8 cellular contexts compared by ENCODE assay signal in the genomic region with DNA sequence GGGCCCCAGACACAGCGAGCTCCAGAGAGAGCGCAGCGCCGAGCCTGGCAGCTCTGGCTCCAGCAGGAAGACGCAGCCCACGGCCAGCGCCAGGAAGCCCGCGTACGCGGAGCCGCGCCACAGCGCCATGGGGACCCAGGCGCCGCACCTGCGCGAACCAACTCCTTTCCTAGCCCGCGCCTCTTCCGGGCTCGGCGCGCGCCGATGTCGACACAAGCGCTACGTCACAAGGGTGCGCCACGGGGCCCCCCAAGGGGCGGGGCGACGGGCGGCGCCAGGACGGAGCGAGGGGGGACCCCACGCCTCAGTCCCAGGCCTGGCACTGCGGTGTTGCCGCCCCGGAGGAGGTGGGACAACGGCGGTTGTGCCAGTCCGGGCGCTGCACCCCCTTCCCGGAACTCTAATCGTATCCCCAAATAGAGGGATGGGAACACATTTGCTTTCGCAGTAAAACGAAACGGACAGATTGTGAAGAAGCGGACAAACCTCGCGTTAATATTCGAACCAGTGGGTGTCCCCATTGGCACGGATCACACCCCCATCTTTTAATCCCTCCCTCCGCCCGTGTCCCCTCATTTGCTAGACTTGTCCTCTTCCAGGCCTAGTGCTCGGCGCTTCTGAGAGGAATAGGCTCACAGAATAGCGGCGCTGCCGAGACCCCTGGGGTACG.
DNase-seq lines count a peak whose midpoint lies in the region; ATAC-seq and TF ChIP-seq lines count a peak whose summit lies in the region.

A gene (minus strand): TSS at position 196 of the 670 bp plus-strand sequence. CDS start 67 bp downstream, at position 129.

- no peak for TF ChIP-seq CTCF in AG10803 (conservative IDR thresholded peaks at IDR 0.05; ENCODE audit: low read length)

- peak within 1 kb of the TSS; percentile 94 for H3K4me3 ChIP-seq in AG10803 (ENCODE audit: low read length)

- ATAC-seq in GM19035 (IDR thresholded peaks at IDR 0.05; ENCODE audit: unreplicated experiment) (peak; percentile 82), HG03342 (IDR thresholded peaks at IDR 0.05; ENCODE audit: unreplicated experiment) (peak; percentile 62)

- DNase-seq in AG10803 (ENCODE audit: low read depth) = peak; percentile 92
- DNase-seq in NCI-H446 (lab: John Stamatoyannopoulos, UW) = peak; percentile 75 to 94
- DNase-seq in activated CD4-positive, CD25-positive, alpha-beta regulatory T cell treated with anti-CD3 and anti-CD28 coated beads, Interleukin-2, amount 50 U/mL, for 16 hours (ENCODE audit: low read depth, low spot score) = peak; percentile 90
- peak; percentile 95 for DNase-seq in central memory CD4-positive, alpha-beta T cell
- DNase-seq in iris pigment epithelial cell (ENCODE audit: low read depth) = peak; percentile 91
- peak; percentile 82 to 91 for DNase-seq in stimulated activated CD4-positive, alpha-beta T cell treated with anti-CD3 and anti-CD28 coated beads, Interleukin-12 subunit alpha, Interleukin-12 subunit beta, amount 100 ng/mL, for 24 hours (ENCODE audit: low read depth in 2 of 2)

Comparison
In these comparisons a context has a peak if more than half of its experiments do, and no peak if none do; other contexts are left out.
1. Peak in every context shown above with its lines: DNase-seq, ATAC-seq and H3K4me3 ChIP-seq.